ENCODE assay signal across 8 cellular contexts in the genomic region with DNA sequence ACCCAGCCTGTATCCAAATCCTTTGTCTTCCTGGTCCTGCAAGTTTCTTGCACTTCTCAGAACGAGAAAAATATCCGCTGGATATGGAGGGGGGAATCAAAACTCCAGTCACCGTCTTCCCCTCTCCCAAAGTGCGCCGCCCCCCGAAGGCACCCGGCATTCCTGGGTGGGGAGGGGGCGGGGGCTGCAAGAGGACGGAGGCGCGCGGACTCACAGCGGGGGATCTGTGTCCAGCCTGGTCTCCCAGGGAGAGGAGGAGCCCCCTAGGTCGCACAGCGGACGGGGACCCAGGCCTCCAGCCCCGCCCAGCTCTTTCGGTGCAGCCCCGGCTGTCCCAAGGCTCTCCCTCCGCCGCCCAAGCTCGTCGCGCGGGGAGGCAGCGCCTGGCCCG. TPM values are rescaled to one million over a fixed set of nuclear protein-coding genes. Genes with fewer than 3 reads are reported as not detected.
DNase-seq lines count a peak whose midpoint lies in the region; ATAC-seq and TF ChIP-seq lines count a peak whose summit lies in the region.

No MANE protein-coding gene starts in this region.

- peaks cover 32% of the 10 kb centered on the region for H3K4me1 ChIP-seq in PC-3 (ENCODE audit: insufficient read depth, low read length)
- peaks cover 39 to 60% (median 57%) of the 10 kb centered on the region in 4 donors for H3K4me1 ChIP-seq in esophagus muscularis mucosa

- no peaks in the 10 kb centered on the region for H3K9me3 ChIP-seq in PC-3 (ENCODE audit: low read length)
- H3K9me3 ChIP-seq in esophagus muscularis mucosa: no peaks in the 10 kb centered on the region

- peaks cover 69% of the 10 kb centered on the region for H3K27me3 Mint-ChIP-seq in progenitor cell of endocrine pancreas

- DNase-seq in PC-3 (peak; percentile 18), esophagus muscularis mucosa (ENCODE audit: extremely low spot score) (no peak), progenitor cell of endocrine pancreas (ENCODE audit: low spot score, unreplicated experiment) (no peak), SW 1271 (lab: John Stamatoyannopoulos, UW) (no peak), NCI-H526 (lab: John Stamatoyannopoulos, UW) (no peak), NOMO-1 treated with dmso at 0.1 percent for 144 hours (lab: John Stamatoyannopoulos, UW; ENCODE audit: unreplicated experiment) (no peak), cerebellar nuclear complex (lab: John Stamatoyannopoulos, UW) (no peak)

- peak overlapping the region; percentile 98 for H3K4me2 ChIP-seq in PC-3 (ENCODE audit: low read length)

- peak overlapping the region; percentile 4; the same call in 1 of the 2 replicates for H3K9ac ChIP-seq in PC-3 (ENCODE audit: low read length)

- H3K36me3 ChIP-seq in PC-3 (ENCODE audit: low read depth, low read length) (no peaks in the 10 kb centered on the region), esophagus muscularis mucosa (no peaks in the 10 kb centered on the region)

- no TSS peak for BruUV-seq in PC-3 (replicated peaks; lab: Mats Ljungman, UMichigan)

- ATAC-seq in PC-3: no peak

- peak overlapping the region; percentile 66 for H3K4me3 Mint-ChIP-seq in progenitor cell of endocrine pancreas (ENCODE audit: low read depth)

- H3K27ac Mint-ChIP-seq in progenitor cell of endocrine pancreas: no peak overlapping the region

- peak overlapping the region; percentile 46; the same call in 1 of the 2 replicates for H3K4me3 ChIP-seq in GM08714 (ENCODE audit: low read length)
- peak overlapping the region; percentile 67 for H3K4me3 ChIP-seq in PC-3 (ENCODE audit: low read length)
- H3K4me3 ChIP-seq in esophagus muscularis mucosa: peak overlapping the region; percentile 62 to 68 (median 65)

- no peaks in the 10 kb centered on the region for H3K9me2 ChIP-seq in PC-3 (replicated peaks; ENCODE audit: low read length)

- no peaks in the 10 kb centered on the region for H3K9me3 Mint-ChIP-seq in progenitor cell of endocrine pancreas (ENCODE audit: low read depth)

- H4K20me1 ChIP-seq in PC-3 (ENCODE audit: low read length): no peaks in the 10 kb centered on the region

- POLR2A ChIA-PET in PC-3 (lab: Charles Lee; ENCODE audit: unreplicated experiment): no interaction called here

- CTCF ChIA-PET in PC-3 (lab: Charles Lee): interaction anchor here (0.5 to 2.6 kb wide), 8 partner anchors 27 to 512 kb away, joined by 3 to 17 read pairs (median 4); no protein-coding TSS in a partner anchor

- no peaks in the 10 kb centered on the region for H3K36me3 Mint-ChIP-seq in progenitor cell of endocrine pancreas (ENCODE audit: insufficient read depth)

- H3F3A ChIP-seq in PC-3 (ENCODE audit: low read length, unreplicated experiment): no peaks in the 10 kb centered on the region

- H3K79me2 ChIP-seq in PC-3 (ENCODE audit: low read length): no peaks in the 10 kb centered on the region

- TF ChIP-seq POLR2A in esophagus muscularis mucosa (IDR thresholded peaks at IDR 0.05; ENCODE audit: low read depth): no peak

- H3K27me3 ChIP-seq in PC-3 (ENCODE audit: low read length): peaks cover 49% of the 10 kb centered on the region
- peaks cover 0 to 40% (median 0%) of the 10 kb centered on the region in 4 donors for H3K27me3 ChIP-seq in esophagus muscularis mucosa

- WGBS in esophagus muscularis mucosa: under 1% methylated on average over 14 of the region's 27 CpGs

- TF ChIP-seq EP300 in esophagus muscularis mucosa (IDR thresholded peaks at IDR 0.05): no peak

- peak overlapping the region; percentile 93 for H2AFZ ChIP-seq in PC-3 (ENCODE audit: low read length)

- H3K4me1 Mint-ChIP-seq in progenitor cell of endocrine pancreas (ENCODE audit: low read depth): peaks cover 21% of the 10 kb centered on the region

- H3K27ac ChIP-seq in PC-3 (ENCODE audit: low read length): no peak overlapping the region
- H3K27ac ChIP-seq in esophagus muscularis mucosa (replicated peaks in 1 of 4): peak overlapping the region in 3 of 4 donors; percentile 20 to 70 (median 31)

- TF ChIP-seq CTCF in PC-3 (conservative IDR thresholded peaks at IDR 0.05; ENCODE audit: low read depth, low read length) (no peak), esophagus muscularis mucosa (IDR thresholded peaks at IDR 0.05) (no peak), progenitor cell of endocrine pancreas (IDR thresholded peaks at IDR 0.05; ENCODE audit: unreplicated experiment) (no peak)

- intact Hi-C loops in PC-3 (cut with micrococcal nuclease): loop anchor here (2.0 kb wide), 1 partner anchor 26 kb away; no protein-coding TSS in a partner anchor
- intact Hi-C loops in esophagus muscularis mucosa (cut with DNase I): loop anchor here (10.0 kb wide), 1 partner anchor 236 kb away; a partner anchor contains a TSS

RNA-seq across cellular contexts. Expression of a gene that starts 2.1 kb away (rescaled TPM):
- total RNA-seq in PC-3 (2014; rRNA removed): 0.40 and 1.6 TPM in 2 replicates
- 10 to 100 TPM in 2 of 4 donors, 1 to 10 TPM in 2; 3.7 to 11.0 (median 7.7) TPM for total RNA-seq in esophagus muscularis mucosa
- 1.5 and 1.7 TPM in 2 replicates for total RNA-seq in progenitor cell of endocrine pancreas
